Comparison of ENCODE assay signal across 1 cellular context in the genomic region with DNA sequence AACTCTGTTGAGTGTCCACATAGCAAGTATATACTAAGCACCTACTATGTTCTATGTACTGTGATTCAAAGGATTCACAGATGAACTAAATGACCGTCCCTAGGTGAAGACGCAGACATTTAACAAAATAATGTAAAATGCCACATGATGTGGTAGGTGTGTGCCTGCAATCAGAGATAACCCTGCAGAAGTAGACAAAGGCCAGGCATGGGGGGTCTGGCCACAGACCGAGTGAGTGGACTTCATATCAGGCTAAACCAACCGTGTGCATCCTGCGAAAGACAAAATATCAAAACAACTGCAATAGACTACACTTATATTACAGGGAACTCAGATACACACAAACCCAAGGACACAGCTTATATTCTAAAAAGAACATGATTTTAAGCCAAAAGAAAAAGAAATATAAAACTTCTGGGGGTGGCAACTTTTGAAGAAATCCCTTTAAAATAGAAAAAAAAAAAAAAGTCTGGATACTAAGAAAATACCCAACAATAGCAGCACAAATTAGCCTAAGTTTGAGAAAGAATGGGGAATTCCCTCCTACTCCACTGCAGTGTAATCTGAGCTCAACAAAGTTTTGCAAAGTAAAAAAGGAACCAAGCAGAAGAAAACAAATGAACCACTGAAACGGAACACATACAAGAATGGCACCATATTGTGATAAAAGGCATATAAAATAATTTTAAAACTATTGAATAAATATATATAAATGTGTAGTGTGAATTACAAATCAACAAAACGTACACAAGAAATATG.
TF ChIP-seq lines count a peak whose summit lies in the region.

No MANE protein-coding gene starts in this region.

TF ChIP-seq in SK-N-SH treated with all-trans-retinoic acid at 6 μM for 48 hours, 23 proteins besides CTCF, POLR2A, EP300 and RAD21:
- TF ChIP-seq, protein P1, sequence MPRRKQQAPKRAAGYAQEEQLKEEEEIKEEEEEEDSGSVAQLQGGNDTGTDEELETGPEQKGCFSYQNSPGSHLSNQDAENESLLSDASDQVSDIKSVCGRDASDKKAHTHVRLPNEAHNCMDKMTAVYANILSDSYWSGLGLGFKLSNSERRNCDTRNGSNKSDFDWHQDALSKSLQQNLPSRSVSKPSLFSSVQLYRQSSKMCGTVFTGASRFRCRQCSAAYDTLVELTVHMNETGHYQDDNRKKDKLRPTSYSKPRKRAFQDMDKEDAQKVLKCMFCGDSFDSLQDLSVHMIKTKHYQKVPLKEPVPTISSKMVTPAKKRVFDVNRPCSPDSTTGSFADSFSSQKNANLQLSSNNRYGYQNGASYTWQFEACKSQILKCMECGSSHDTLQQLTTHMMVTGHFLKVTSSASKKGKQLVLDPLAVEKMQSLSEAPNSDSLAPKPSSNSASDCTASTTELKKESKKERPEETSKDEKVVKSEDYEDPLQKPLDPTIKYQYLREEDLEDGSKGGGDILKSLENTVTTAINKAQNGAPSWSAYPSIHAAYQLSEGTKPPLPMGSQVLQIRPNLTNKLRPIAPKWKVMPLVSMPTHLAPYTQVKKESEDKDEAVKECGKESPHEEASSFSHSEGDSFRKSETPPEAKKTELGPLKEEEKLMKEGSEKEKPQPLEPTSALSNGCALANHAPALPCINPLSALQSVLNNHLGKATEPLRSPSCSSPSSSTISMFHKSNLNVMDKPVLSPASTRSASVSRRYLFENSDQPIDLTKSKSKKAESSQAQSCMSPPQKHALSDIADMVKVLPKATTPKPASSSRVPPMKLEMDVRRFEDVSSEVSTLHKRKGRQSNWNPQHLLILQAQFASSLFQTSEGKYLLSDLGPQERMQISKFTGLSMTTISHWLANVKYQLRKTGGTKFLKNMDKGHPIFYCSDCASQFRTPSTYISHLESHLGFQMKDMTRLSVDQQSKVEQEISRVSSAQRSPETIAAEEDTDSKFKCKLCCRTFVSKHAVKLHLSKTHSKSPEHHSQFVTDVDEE (CRISPR knock-in tag; IDR thresholded peaks at IDR 0.05): no peak
- TF ChIP-seq, protein P2, sequence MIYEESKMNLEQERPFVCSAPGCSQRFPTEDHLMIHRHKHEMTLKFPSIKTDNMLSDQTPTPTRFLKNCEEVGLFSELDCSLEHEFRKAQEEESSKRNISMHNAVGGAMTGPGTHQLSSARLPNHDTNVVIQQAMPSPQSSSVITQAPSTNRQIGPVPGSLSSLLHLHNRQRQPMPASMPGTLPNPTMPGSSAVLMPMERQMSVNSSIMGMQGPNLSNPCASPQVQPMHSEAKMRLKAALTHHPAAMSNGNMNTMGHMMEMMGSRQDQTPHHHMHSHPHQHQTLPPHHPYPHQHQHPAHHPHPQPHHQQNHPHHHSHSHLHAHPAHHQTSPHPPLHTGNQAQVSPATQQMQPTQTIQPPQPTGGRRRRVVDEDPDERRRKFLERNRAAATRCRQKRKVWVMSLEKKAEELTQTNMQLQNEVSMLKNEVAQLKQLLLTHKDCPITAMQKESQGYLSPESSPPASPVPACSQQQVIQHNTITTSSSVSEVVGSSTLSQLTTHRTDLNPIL (CRISPR knock-in tag; IDR thresholded peaks at IDR 0.05; ENCODE audit: low read depth): no peak
- no peak for TF ChIP-seq ZNF8 (CRISPR knock-in tag; IDR thresholded peaks at IDR 0.05)
